ENCODE assay signal across 8 cellular contexts in the genomic region with DNA sequence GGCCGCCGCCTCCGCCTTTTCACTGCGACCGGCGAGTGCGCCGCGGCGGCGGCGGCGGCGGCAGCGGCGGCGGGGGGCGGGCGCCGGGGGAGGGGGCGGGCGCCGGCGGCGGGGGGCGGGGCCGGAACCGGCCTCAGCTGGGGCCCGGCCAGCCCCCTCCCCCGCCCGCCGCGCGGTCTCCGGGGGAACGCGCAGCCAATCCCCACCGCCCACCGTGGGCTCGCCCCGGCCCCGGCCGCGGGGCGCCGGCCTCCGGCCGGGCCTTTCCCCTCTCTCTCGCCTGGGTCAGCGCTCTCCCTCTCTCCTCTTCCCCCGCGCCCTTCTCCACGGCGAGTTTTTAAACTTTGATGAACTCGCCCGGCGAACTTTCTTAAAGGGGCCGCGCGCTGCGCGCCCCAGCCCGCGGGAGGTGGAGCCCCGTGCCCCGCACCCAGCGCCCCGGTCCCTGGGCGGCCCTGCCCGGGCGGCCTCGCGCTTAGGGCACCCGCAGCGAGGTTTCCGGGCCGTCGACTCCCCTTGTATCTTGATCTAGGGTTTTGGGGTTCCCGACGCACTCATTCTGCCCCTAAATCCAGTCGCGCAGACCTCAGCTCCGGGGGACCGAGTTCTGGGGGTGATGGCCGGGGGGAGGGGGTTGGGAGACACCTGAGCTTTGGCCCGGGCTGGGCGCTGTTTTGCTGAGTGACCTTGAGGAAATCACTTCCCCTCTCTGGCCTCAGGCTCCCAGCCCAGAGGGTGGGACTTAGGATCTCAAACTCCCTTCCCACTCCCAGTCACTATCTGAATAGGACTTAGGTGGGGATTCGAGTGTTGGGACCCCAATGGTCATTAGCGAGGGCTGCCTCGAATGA. TPM values are rescaled to one million over a fixed set of nuclear protein-coding genes. Genes with fewer than 3 reads are reported as not detected.
DNase-seq lines count a peak whose midpoint lies in the region; ATAC-seq and TF ChIP-seq lines count a peak whose summit lies in the region.

A gene (minus strand): TSS at position 39 of the 851 bp plus-strand sequence. CDS start 270 bp downstream, outside the sequence.

- no peak for TF ChIP-seq CTCF in Panc1 (IDR thresholded peaks at IDR 0.05)
- no peak for TF ChIP-seq CTCF in epithelial cell of proximal tubule (conservative IDR thresholded peaks at IDR 0.05; ENCODE audit: low read depth, low read length)
- TF ChIP-seq CTCF in nephron (IDR thresholded peaks at IDR 0.05; ENCODE audit: unreplicated experiment in 3 of 3): no peak

- CTCF ChIA-PET in Panc1 (lab: Charles Lee): no interaction called here

- ATAC-seq in Panc1 (peak; percentile 78), HG03378 (IDR thresholded peaks at IDR 0.05; ENCODE audit: unreplicated experiment) (no peak)

- POLR2A ChIA-PET in Panc1 (lab: Charles Lee): no interaction called here

- H3K4me3 ChIP-seq in Panc1 (ENCODE audit: low read depth in 2 of 2, low read length in 2 of 2) (peak within 1 kb of the TSS; percentile 55 to 70), epithelial cell of proximal tubule (ENCODE audit: low read depth, low read length) (peak within 1 kb of the TSS; percentile 55)

- no peaks in the 10 kb centered on the region for H3K9me3 Mint-ChIP-seq in nephron

- H3K4me1 Mint-ChIP-seq in nephron: peaks cover 10% of the 10 kb centered on the region

- no peaks in the 10 kb centered on the region for H3K36me3 ChIP-seq in ES-I3 (ENCODE audit: insufficient read depth, low read length)
- H3K36me3 ChIP-seq in Panc1 (ENCODE audit: control insufficient read depth, insufficient read depth, low read length): no peaks in the 10 kb centered on the region

- peaks cover 27% of the 10 kb centered on the region for H3K27me3 Mint-ChIP-seq in nephron (ENCODE audit: low read depth)

- no TSS peak for BruUV-seq in Panc1 (replicated peaks; lab: Mats Ljungman, UMichigan)

- H3K27me3 ChIP-seq in Panc1 (ENCODE audit: control insufficient read depth, insufficient read depth, low read length): no peaks in the 10 kb centered on the region

- H3K4me1 ChIP-seq in ES-I3 (ENCODE audit: insufficient read depth, low read length) (peaks cover 27% of the 10 kb centered on the region), Panc1 (ENCODE audit: control insufficient read depth, insufficient read depth, low read length) (peaks cover 15% of the 10 kb centered on the region)

- peak within 1 kb of the TSS; percentile 95 for H3K9ac ChIP-seq in ES-I3 (ENCODE audit: low read depth, low read length)

- intact Hi-C loops in Panc1 (cut with micrococcal nuclease; ENCODE audit: unreplicated experiment): no loop called here

- in situ Hi-C loops in Panc1 (cut with HindIII; ENCODE audit: low pct_unique_long_range_greater_than_20kb, low sequenced_read_pairs): no loop called here

- H3K27ac ChIP-seq in Panc1 (ENCODE audit: low read length): peak within 1 kb of the TSS; percentile 74

- DNase-seq in Panc1 (ENCODE audit: low read depth, low spot score) (no peak), epithelial cell of proximal tubule (ENCODE audit: low read depth) (no peak), cerebellum (ENCODE audit: low spot score) (no peak), RKO (ENCODE audit: low spot score) (no peak), cortex of kidney (lab: John Stamatoyannopoulos, UW) (no peak)

- H3K9me3 ChIP-seq in ES-I3 (ENCODE audit: control insufficient read depth, insufficient read depth, low read length) (no peaks in the 10 kb centered on the region), Panc1 (ENCODE audit: control insufficient read depth, insufficient read depth, low read depth, low read length) (no peaks in the 10 kb centered on the region)

- no peaks in the 10 kb centered on the region for H3K36me3 Mint-ChIP-seq in nephron (ENCODE audit: low read depth)

- peak within 1 kb of the TSS; percentile 47 to 82 (median 72) for H3K27ac Mint-ChIP-seq in nephron

- peak within 1 kb of the TSS; percentile 85 to 92 (median 90) for H3K4me3 Mint-ChIP-seq in nephron

RNA-seq across cellular contexts. Expression of the gene that starts here (rescaled TPM):
- total RNA-seq in Panc1 (2021; ENCODE audit: unreplicated experiment): 33.7 TPM
- polyA plus RNA-seq in Panc1 (2012; ENCODE audit: insufficient read length): 29.8 TPM
- 0.36 and 0.58 TPM in 2 replicates for total RNA-seq in epithelial cell of proximal tubule
- 0.27 TPM for total RNA-seq in cerebellum

Comparison
In these comparisons a context has a peak if more than half of its experiments do, and no peak if none do; other contexts are left out.
1. RNA of the gene that starts here (total RNA-seq): 33.7 TPM in Panc1 (single experiment); 0.36 to 0.58 TPM in epithelial cell of proximal tubule and 0.27 TPM in cerebellum (single experiment); every median in the first group is over 10 times any median in the second.